In genomic region chr1:226676381-226676780, GRCh38 we compare ENCODE assay signal across 9 cellular contexts.
A peak's percentile ranks its signal among the peaks of the same experiment; 100 is the strongest.
DNase-seq lines count a peak whose midpoint lies in the region; ATAC-seq, FAIRE-seq and TF ChIP-seq lines count a peak whose summit lies in the region.
"Had no signal": no experiment of that assay in that cellular context is flagged by ENCODE, and none has a peak within 500 bp of the region (broad histone marks: within the 10 kb centered on the region; RNA-seq: fewer than 3 reads in every experiment).

No MANE protein-coding gene starts in this region.

- intact Hi-C loops in body of pancreas (cut with DNase I): no loop called here
- intact Hi-C loops in naive thymus-derived CD4-positive, alpha-beta T cell (cut with micrococcal nuclease): loop anchor here (5.0 kb wide), 3 partner anchors 266 to 679 kb away; partner anchors contain the start of genes PARP1 (in 2 of the 2), COQ8A (in 1 of the 2) and SDE2 (in 1 of the 2)

- no peaks in the 10 kb centered on the region for H4K20me1 ChIP-seq in Loucy (ENCODE audit: insufficient read depth, low read length, poor library complexity, severe bottlenecking)

- no peak for FAIRE-seq in D721Med (lab: Jason Lieb, UNC)

- POLR2A ChIA-PET in naive thymus-derived CD4-positive, alpha-beta T cell (lab: Charles Lee): interaction anchor here (0.7 to 16.9 kb wide), 14 partner anchors 9 to 152 kb away, joined by 3 to 276 read pairs (median 4); no protein-coding TSS in a partner anchor

- peak overlapping the region; percentile 95 to 100 (median 99) for H3K27ac Mint-ChIP-seq in naive thymus-derived CD4-positive, alpha-beta T cell

- H3K9me3 ChIP-seq in Loucy (ENCODE audit: insufficient read depth, low read depth, low read length) (no peaks in the 10 kb centered on the region), body of pancreas (no peaks in the 10 kb centered on the region)
- H3K9me3 ChIP-seq in naive thymus-derived CD4-positive, alpha-beta T cell (ENCODE audit: control insufficient read depth in 2 of 3, low read length in 3 of 3): no peaks in the 10 kb centered on the region

- H3K9me2 ChIP-seq in Loucy (replicated peaks; ENCODE audit: low read depth, low read length): no peaks in the 10 kb centered on the region

- H3K4me1 ChIP-seq in Loucy (ENCODE audit: insufficient read depth, low read length, poor library complexity, severe bottlenecking): peaks cover 74% of the 10 kb centered on the region
- peaks cover 10% of the 10 kb centered on the region for H3K4me1 ChIP-seq in body of pancreas
- H3K4me1 ChIP-seq in naive thymus-derived CD4-positive, alpha-beta T cell (ENCODE audit: control insufficient read depth in 2 of 2, insufficient read depth in 2 of 2, low read length in 2 of 2): peaks cover 89 to 96% of the 10 kb centered on the region in 2 donors

- H3K27ac ChIP-seq in C4-2B (peak overlapping the region; percentile 68; the same call in 1 of the 2 replicates), body of pancreas (peak overlapping the region in 3 of 4 donors; percentile 27 to 44 (median 39))
- peak overlapping the region; percentile 86 for H3K27ac ChIP-seq in naive thymus-derived CD4-positive, alpha-beta T cell (ENCODE audit: low read depth, low read length)

- TF ChIP-seq POLR2A in body of pancreas (IDR thresholded peaks at IDR 0.05): no peak

- H3K36me3 ChIP-seq in Loucy (ENCODE audit: insufficient read depth, low read length) (peaks cover 17% of the 10 kb centered on the region; the same call in 1 of the 2 replicates), body of pancreas (replicated peaks in 1 of 2; ENCODE audit: insufficient read depth in 1 of 2, low read depth in 2 of 2) (no peaks in the 10 kb centered on the region)
- peaks cover 0 to 4% (median 0%) of the 10 kb centered on the region in 3 experiments for H3K36me3 ChIP-seq in naive thymus-derived CD4-positive, alpha-beta T cell (ENCODE audit: control insufficient read depth in 2 of 3, insufficient read depth in 3 of 3, low read length in 3 of 3)

- H3K27me3 ChIP-seq in Loucy (ENCODE audit: insufficient read depth, low read length, poor library complexity, severe bottlenecking) (no peaks in the 10 kb centered on the region), body of pancreas (no peaks in the 10 kb centered on the region)
- H3K27me3 ChIP-seq in naive thymus-derived CD4-positive, alpha-beta T cell (ENCODE audit: control insufficient read depth in 2 of 2, insufficient read depth in 2 of 2, low read length in 2 of 2): no peaks in the 10 kb centered on the region

- peak overlapping the region; percentile 77 for H3K9ac ChIP-seq in Loucy (ENCODE audit: low read depth, low read length, poor library complexity, severe bottlenecking)

- TF ChIP-seq CTCF in C4-2B (conservative IDR thresholded peaks at IDR 0.05) (no peak), Loucy (conservative IDR thresholded peaks at IDR 0.05; ENCODE audit: low read length) (no peak), body of pancreas (IDR thresholded peaks at IDR 0.05) (no peak), D721Med (IDR thresholded peaks at IDR 0.05; ENCODE audit: insufficient read depth, missing control alignments) (no peak)

- CTCF ChIA-PET in naive thymus-derived CD4-positive, alpha-beta T cell (lab: Charles Lee): interaction anchor here (0.7 to 1.8 kb wide), 5 partner anchors 9 to 52 kb away, joined by 3 to 5 read pairs (median 4); no protein-coding TSS in a partner anchor

- peaks cover 22% of the 10 kb centered on the region for H3F3A ChIP-seq in Loucy (ENCODE audit: low read depth)

- DNase-seq in body of pancreas: no peak
- DNase-seq in naive thymus-derived CD4-positive, alpha-beta T cell: no peak
- DNase-seq in D721Med (ENCODE audit: insufficient read length, low spot score): no peak
- no peak for DNase-seq in T-helper 9 cell
- DNase-seq: NCI-H146 had no signal

- ATAC-seq in body of pancreas (no peak), HG02678 (IDR thresholded peaks at IDR 0.05; ENCODE audit: unreplicated experiment) (no peak), GM21825 (IDR thresholded peaks at IDR 0.05; ENCODE audit: unreplicated experiment) (no peak)
- ATAC-seq in naive thymus-derived CD4-positive, alpha-beta T cell: no peak

- H3K9me3 Mint-ChIP-seq in naive thymus-derived CD4-positive, alpha-beta T cell: peaks cover 0 to 4% (median 0%) of the 10 kb centered on the region in 11 donors

- WGBS in body of pancreas, 2 donors: 67 to 76% methylated on average over 5 of the region's 5 CpGs

- H3K27me3 Mint-ChIP-seq in naive thymus-derived CD4-positive, alpha-beta T cell: peaks cover 0 to 2% (median 0%) of the 10 kb centered on the region in 5 donors

- no peak overlapping the region for H2AFZ ChIP-seq in Loucy (ENCODE audit: low read length)

- peaks cover 85 to 100% (median 93%) of the 10 kb centered on the region in 7 donors for H3K4me1 Mint-ChIP-seq in naive thymus-derived CD4-positive, alpha-beta T cell

- peak overlapping the region in 9 of 10 donors; percentile 82 to 90 (median 84) for H3K4me3 Mint-ChIP-seq in naive thymus-derived CD4-positive, alpha-beta T cell

- H3K4me2 ChIP-seq in Loucy (ENCODE audit: low read depth, low read length, poor library complexity, severe bottlenecking): peak overlapping the region; percentile 99

- H3K79me2 ChIP-seq in Loucy (ENCODE audit: insufficient read depth, low read length): peaks cover 89% of the 10 kb centered on the region

- peaks cover 6 to 31% (median 18%) of the 10 kb centered on the region in 5 donors for H3K36me3 Mint-ChIP-seq in naive thymus-derived CD4-positive, alpha-beta T cell

- H3K4me3 ChIP-seq in Loucy (ENCODE audit: low read length, poor library complexity, severe bottlenecking): peak overlapping the region; percentile 70
- H3K4me3 ChIP-seq in body of pancreas: no peak overlapping the region
- H3K4me3 ChIP-seq in naive thymus-derived CD4-positive, alpha-beta T cell (ENCODE audit: low read length): peak overlapping the region; percentile 33

Comparison
In these comparisons a context has a peak if more than half of its experiments do, and no peak if none do; other contexts are left out.
1. H3K4me3 ChIP-seq: peak in Loucy (single experiment) and naive thymus-derived CD4-positive, alpha-beta T cell (single experiment); none in body of pancreas (0 of 2).
2. Peak in every context shown above with its lines, with median percentiles within 50 percentile points of each other: H3K27ac ChIP-seq.